Comparison of ENCODE assay signal across 7 cellular contexts in the genomic region with DNA sequence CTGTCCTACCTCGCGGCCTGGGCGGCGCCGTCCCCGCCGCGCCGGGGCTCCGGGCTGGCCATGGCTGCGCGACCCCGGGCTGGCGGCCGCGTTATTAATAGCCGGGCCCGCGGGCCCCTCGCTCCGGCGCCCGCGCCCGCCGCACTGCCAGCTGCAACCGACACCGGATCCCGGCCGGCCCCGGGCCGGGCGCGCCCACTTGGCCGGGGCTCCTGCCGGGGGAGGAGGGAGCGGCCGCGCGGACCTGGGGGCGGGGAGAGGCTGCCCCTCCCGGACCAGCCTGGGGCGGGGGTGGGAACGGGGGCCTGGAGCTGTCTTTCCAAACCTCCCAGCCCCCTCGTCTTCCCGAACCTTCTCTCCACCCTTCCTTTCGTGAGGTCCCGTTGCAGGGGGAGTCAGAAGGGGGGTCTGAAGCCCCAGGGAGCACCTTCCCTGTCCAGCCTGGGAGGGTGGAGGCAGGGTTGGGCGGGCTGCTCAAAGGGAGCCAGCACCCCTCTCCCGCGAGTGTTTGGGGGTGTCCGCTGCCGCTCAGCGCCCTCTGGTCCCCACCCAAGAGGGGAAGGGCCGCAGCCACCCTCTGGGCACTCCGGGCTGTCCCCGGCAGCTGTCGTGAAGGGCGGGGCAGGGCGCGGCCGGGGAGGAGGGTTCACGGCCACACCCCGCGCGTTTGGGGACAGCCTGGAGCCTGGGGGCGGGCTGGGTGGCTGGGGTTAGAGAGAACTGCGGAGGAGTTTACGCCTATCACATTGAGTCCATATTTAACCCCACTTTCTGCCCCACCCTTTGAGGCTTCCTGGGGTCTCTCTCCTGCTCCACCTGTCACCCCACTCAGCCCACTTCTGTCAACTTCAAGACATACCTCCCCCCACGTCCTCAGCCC. TPM values are rescaled to one million over a fixed set of nuclear protein-coding genes. Genes with fewer than 3 reads are reported as not detected.
DNase-seq lines count a peak whose midpoint lies in the region; ATAC-seq and TF ChIP-seq lines count a peak whose summit lies in the region.

Gene SYNC, minus strand, starts transcription at position 172 of the 880 bp plus-strand sequence. Its CDS starts 110 bp downstream, at position 62.

- H3K27me3 Mint-ChIP-seq in immature natural killer cell (ENCODE audit: low read depth in 3 of 3) = peaks cover 4 to 35% (median 5%) of the 10 kb centered on the region in 3 donors

- peak within 1 kb of the TSS in 1 of 6 donors; percentile 29 for H3K27ac Mint-ChIP-seq in immature natural killer cell

- H3K4me3 Mint-ChIP-seq in immature natural killer cell = peak within 1 kb of the TSS; percentile 66 to 74 (median 70)

- peak within 1 kb of the TSS; percentile 81 for H3K9ac ChIP-seq in NT2/D1 (ENCODE audit: insufficient read length, low read depth)

- ATAC-seq in GM18867 (IDR thresholded peaks at IDR 0.05; ENCODE audit: unreplicated experiment) (no peak), GM19328 (IDR thresholded peaks at IDR 0.05; ENCODE audit: unreplicated experiment) (no peak)

- H3K36me3 ChIP-seq in NT2/D1 (ENCODE audit: insufficient read depth, insufficient read length, low read length) = no peaks in the 10 kb centered on the region

- TF ChIP-seq CTCF in GM12865 (IDR thresholded peaks at IDR 0.05; ENCODE audit: insufficient read depth, low read depth, low read length, missing control alignments) = no peak

- no peaks in the 10 kb centered on the region for H3K9me3 ChIP-seq in NT2/D1 (ENCODE audit: insufficient read depth, low read length)

- H3K27me3 ChIP-seq in NT2/D1 (ENCODE audit: insufficient read depth, insufficient read length) = peaks cover 19% of the 10 kb centered on the region

- H3K4me1 Mint-ChIP-seq in immature natural killer cell = peaks cover 12 to 14% of the 10 kb centered on the region in 2 donors

- H3K9me3 Mint-ChIP-seq in immature natural killer cell = no peaks in the 10 kb centered on the region

- H3K4me3 ChIP-seq in GM12865 (ENCODE audit: low read depth, low read length) (peak within 1 kb of the TSS; percentile 35), NT2/D1 (ENCODE audit: insufficient read length, low read depth) (peak within 1 kb of the TSS; percentile 63), skin epidermis (peak within 1 kb of the TSS; percentile 47 to 58 (median 54))

- peaks cover 24% of the 10 kb centered on the region for H3K4me1 ChIP-seq in NT2/D1 (ENCODE audit: insufficient read depth, insufficient read length)

- H3K27ac ChIP-seq in skin epidermis = peak within 1 kb of the TSS; percentile 36 to 97 (median 84)

- H3K36me3 Mint-ChIP-seq in immature natural killer cell = peaks cover 0 to 4% (median 0%) of the 10 kb centered on the region in 3 donors

- DNase-seq in GM12865 (ENCODE audit: low read depth) (no peak), NT2/D1 (ENCODE audit: low read depth, low spot score) (no peak), cerebellum (ENCODE audit: low spot score) (peak; percentile 34), immature natural killer cell (no peak)

RNA-seq across cellular contexts. Expression of gene SYNC, which starts in this region (rescaled TPM):
- 2.4 TPM for total RNA-seq in cerebellum
- polyA plus RNA-seq in immature natural killer cell = not detected
